Comparison of ENCODE assay signal across 20 cellular contexts in the genomic region with DNA sequence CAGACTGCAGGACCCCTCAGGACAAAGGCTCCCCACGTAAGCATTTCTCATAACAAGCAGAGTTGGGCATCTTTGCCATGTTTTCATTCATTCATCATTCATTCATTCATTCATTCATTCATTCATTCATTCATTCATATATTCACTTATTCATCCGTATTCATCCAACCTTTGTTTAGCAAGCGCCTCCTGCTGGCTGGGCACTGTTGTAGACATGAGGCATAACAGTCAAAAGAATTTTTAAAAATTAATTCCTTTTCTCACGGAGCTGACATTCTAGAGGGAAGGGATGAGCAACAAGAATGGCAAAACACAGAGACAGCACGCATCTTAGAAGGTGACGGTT.
DNase-seq lines count a peak whose midpoint lies in the region; ATAC-seq and TF ChIP-seq lines count a peak whose summit lies in the region.
"Had no signal": no experiment of that assay in that cellular context is flagged by ENCODE, and none has a peak within 500 bp of the region (broad histone marks: within the 10 kb centered on the region; RNA-seq: fewer than 3 reads in every experiment).

No MANE protein-coding gene starts in this region.

- no peak overlapping the region for H3K27ac Mint-ChIP-seq in type B pancreatic cell
- H3K27ac Mint-ChIP-seq: stimulated activated memory B cell treated with anti-CD40 and anti-IgM and Interleukin-4, amounts not matched to agents 10 μg/mL and 1 μg/mL and 100 μg/mL, for 72 hours had no signal

- no peak overlapping the region for H3K4me3 Mint-ChIP-seq in type B pancreatic cell
- H3K4me3 Mint-ChIP-seq: activated naive CD4-positive, alpha-beta T cell treated with anti-CD3 and anti-CD28 coated beads, Interleukin-2, amount 10 ng/mL, durations not matched to agents 7 days and 5 days; stimulated activated memory B cell treated with anti-CD40 and anti-IgM and Interleukin-4, amounts not matched to agents 10 μg/mL and 1 μg/mL and 100 μg/mL, for 72 hours had no signal

- no peak overlapping the region for H3K27ac ChIP-seq in left ventricle myocardium inferior (replicated peaks)
- H3K27ac ChIP-seq: A549; BLaER1 treated with 17β-estradiol and CSF1 and Interleukin-3, amounts not matched to agents 10 nM and 100 nM; esophagus squamous epithelium; gastroesophageal sphincter had no signal

- no peaks in the 10 kb centered on the region for H3K36me3 Mint-ChIP-seq in type B pancreatic cell
- H3K36me3 Mint-ChIP-seq: activated naive CD4-positive, alpha-beta T cell treated with anti-CD3 and anti-CD28 coated beads, Interleukin-2, amount 10 ng/mL, durations not matched to agents 7 days and 5 days; stimulated activated memory B cell treated with anti-CD40 and anti-IgM and Interleukin-4, amounts not matched to agents 10 μg/mL and 1 μg/mL and 100 μg/mL, for 72 hours had no signal

- H3K36me3 ChIP-seq in left ventricle myocardium inferior, result no peaks in the 10 kb centered on the region
- H3K36me3 ChIP-seq: BLaER1 treated with 17β-estradiol and CSF1 and Interleukin-3, amounts not matched to agents 10 nM and 100 nM; esophagus squamous epithelium; gastroesophageal sphincter; sigmoid colon had no signal

- H3K27me3 Mint-ChIP-seq in type B pancreatic cell, result peaks cover 16% of the 10 kb centered on the region

- intact Hi-C loops in left ventricle myocardium inferior (cut with micrococcal nuclease), result no loop called here
- intact Hi-C loops in cardiac septum (cut with DNase I), result loop anchor here (10.0 kb wide), 1 partner anchor 218 kb away; no protein-coding TSS in a partner anchor

- H3K9me3 Mint-ChIP-seq in type B pancreatic cell, result no peaks in the 10 kb centered on the region
- H3K9me3 Mint-ChIP-seq: activated naive CD4-positive, alpha-beta T cell treated with anti-CD3 and anti-CD28 coated beads, Interleukin-2, amount 10 ng/mL, durations not matched to agents 7 days and 5 days had no signal

- no peak overlapping the region for H3K4me3 ChIP-seq in left ventricle myocardium inferior
- H3K4me3 ChIP-seq in NB4 (ENCODE audit: low read depth, low read length), result no peak overlapping the region
- no peak overlapping the region for H3K4me3 ChIP-seq in choroid plexus epithelial cell (ENCODE audit: low read depth, low read length)
- H3K4me3 ChIP-seq: A549; BLaER1 treated with 17β-estradiol and CSF1 and Interleukin-3, amounts not matched to agents 10 nM and 100 nM; esophagus squamous epithelium; gastroesophageal sphincter; lung; sigmoid colon had no signal

- no peak for ATAC-seq in HG02798 (IDR thresholded peaks at IDR 0.05; ENCODE audit: poor library complexity, unreplicated experiment)
- ATAC-seq: A549; gastroesophageal sphincter; stimulated activated memory B cell treated with anti-CD40 and anti-IgM and Interleukin-4, amounts not matched to agents 10 μg/mL and 1 μg/mL and 100 μg/mL, for 72 hours had no signal

- peaks cover 31% of the 10 kb centered on the region for H3K4me1 ChIP-seq in left ventricle myocardium inferior
- H3K4me1 ChIP-seq: A549 had no signal

- TF ChIP-seq POLR2A in NB4 (IDR thresholded peaks at IDR 0.05; ENCODE audit: extremely low read depth, insufficient read length), result no peak

- H3K4me1 Mint-ChIP-seq in type B pancreatic cell (ENCODE audit: unreplicated experiment), result peaks cover 31% of the 10 kb centered on the region

- TF ChIP-seq CTCF in left ventricle myocardium inferior (IDR thresholded peaks at IDR 0.05; ENCODE audit: borderline replicate concordance), result peak; percentile 8
- TF ChIP-seq CTCF in NB4 (IDR thresholded peaks at IDR 0.05; ENCODE audit: low read depth, low read length), result peak; percentile 26
- peak; percentile 28 for TF ChIP-seq CTCF in choroid plexus epithelial cell (conservative IDR thresholded peaks at IDR 0.05; ENCODE audit: low read depth, low read length)
- TF ChIP-seq CTCF in type B pancreatic cell (conservative IDR thresholded peaks at IDR 0.05), result peak; percentile 38

- H3K27me3 ChIP-seq in left ventricle myocardium inferior (ENCODE audit: low read depth), result no peaks in the 10 kb centered on the region
- H3K27me3 ChIP-seq: BLaER1 treated with 17β-estradiol and CSF1 and Interleukin-3, amounts not matched to agents 10 nM and 100 nM; gastroesophageal sphincter; sigmoid colon had no signal

- no peaks in the 10 kb centered on the region for H3K9me3 ChIP-seq in left ventricle myocardium inferior (replicated peaks)
- H3K9me3 ChIP-seq: A549; BLaER1 treated with 17β-estradiol and CSF1 and Interleukin-3, amounts not matched to agents 10 nM and 100 nM; esophagus squamous epithelium; gastroesophageal sphincter; sigmoid colon had no signal

- DNase-seq in left ventricle myocardium inferior (no peak), cardiac septum (ENCODE audit: low spot score) (no peak), NB4 (ENCODE audit: low read depth) (no peak), choroid plexus epithelial cell (ENCODE audit: low read depth) (no peak), type B pancreatic cell (ENCODE audit: extremely low spot score, unreplicated experiment) (no peak)
- no peak for DNase-seq in stimulated activated CD4-positive, alpha-beta T cell treated with anti-CD3 and anti-CD28 coated beads, Interleukin-2, amount 100 ng/mL, for 48 hours
- no peak for DNase-seq in activated CD4-positive, alpha-beta T cell treated with anti-CD3 and anti-CD28 coated beads, Interleukin-2, amount 50 U/mL, for 1 hour
- DNase-seq: activated naive CD4-positive, alpha-beta T cell treated with anti-CD3 and anti-CD28 coated beads, Interleukin-2, amount 10 ng/mL, durations not matched to agents 7 days and 5 days; esophagus squamous epithelium; kidney; NCI-H187 treated with DMSO at 0.1 percent for 48 hours; occipital lobe; T1000 had no signal
